In the genomic region with DNA sequence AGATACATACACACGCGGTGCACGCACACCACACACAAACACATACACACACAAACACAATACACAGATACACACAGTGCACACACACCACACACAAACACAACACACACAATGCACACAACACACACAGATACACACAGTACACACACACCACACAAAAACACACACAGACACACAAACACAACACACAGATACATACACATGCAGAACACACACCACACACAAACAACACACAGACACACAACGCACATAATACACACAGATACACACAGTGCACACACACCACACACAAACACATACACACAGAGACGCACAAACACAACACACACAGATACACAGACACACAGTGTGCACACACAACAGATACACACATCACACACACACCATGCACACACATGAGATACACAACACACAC, we compare ENCODE assay signal across 2 cellular contexts.
TF ChIP-seq lines count a peak whose summit lies in the region.

No MANE protein-coding gene starts in this region.

TF ChIP-seq in HEK293, 187 proteins besides CTCF, POLR2A, EP300 and RAD21 (continued from another document):
- TF ChIP-seq ZFHX2 (tag by site-specific recombination; conservative IDR thresholded peaks at IDR 0.05) (peak; percentile 48), ZNF2 (tag by site-specific recombination; IDR thresholded peaks at IDR 0.05) (peak; percentile 87), YY2 (tag by site-specific recombination; IDR thresholded peaks at IDR 0.05) (peak; percentile 34; the same call in 1 of the 2 replicates), ZNF18 (tag by site-specific recombination; IDR thresholded peaks at IDR 0.05) (peak; percentile 58; the same call in 1 of the 2 replicates), ZNF221 (tag by site-specific recombination; IDR thresholded peaks at IDR 0.05; ENCODE audit: borderline replicate concordance) (no peak), ZNF394 (tag by site-specific recombination; IDR thresholded peaks at IDR 0.05; ENCODE audit: borderline replicate concordance) (no peak), ZNF19 (tag by site-specific recombination; IDR thresholded peaks at IDR 0.05; ENCODE audit: low read depth) (no peak), ZBTB7A (tag by site-specific recombination; IDR thresholded peaks at IDR 0.05; ENCODE audit: low read depth) (peak; percentile 71; the same call in 1 of the 2 replicates), ZNF548 (tag by site-specific recombination; IDR thresholded peaks at IDR 0.05) (peak; percentile 51), ZNF521 (tag by site-specific recombination; IDR thresholded peaks at IDR 0.05) (no peak), ZNF248 (tag by site-specific recombination; IDR thresholded peaks at IDR 0.05) (no peak), HOXD13 (CRISPR knock-in tag; IDR thresholded peaks at IDR 0.05; ENCODE audit: borderline replicate concordance) (no peak), ZNF623 (tag by site-specific recombination; IDR thresholded peaks at IDR 0.05) (no peak), ZNF175 (tag by site-specific recombination; IDR thresholded peaks at IDR 0.05) (peak; percentile 98), ZNF707 (tag by site-specific recombination; IDR thresholded peaks at IDR 0.05) (peak; percentile 18; the same call in 1 of the 2 replicates), ZNF184 (tag by site-specific recombination; IDR thresholded peaks at IDR 0.05) (no peak), ZNF138 (tag by site-specific recombination; IDR thresholded peaks at IDR 0.05; ENCODE audit: borderline replicate concordance) (no peak), ZNF157 (tag by site-specific recombination; IDR thresholded peaks at IDR 0.05) (no peak), ZEB2 (tag by site-specific recombination; IDR thresholded peaks at IDR 0.05) (no peak), FEZF1 (tag by site-specific recombination; IDR thresholded peaks at IDR 0.05) (no peak), ZNF311 (tag by site-specific recombination; IDR thresholded peaks at IDR 0.05; ENCODE audit: borderline replicate concordance) (peak; percentile 87; the same call in 1 of the 2 replicates), ZBTB1 (tag by site-specific recombination; IDR thresholded peaks at IDR 0.05) (peak; percentile 30; the same call in 1 of the 2 replicates), ZNF133 (tag by site-specific recombination; IDR thresholded peaks at IDR 0.05) (peak; percentile 8; the same call in 1 of the 2 replicates), ZNF629 (tag by site-specific recombination; IDR thresholded peaks at IDR 0.05) (no peak), GLI4 (tag by site-specific recombination; IDR thresholded peaks at IDR 0.05) (no peak), KLF1 (tag by site-specific recombination; IDR thresholded peaks at IDR 0.05) (peak; percentile 65), ZNF10 (tag by site-specific recombination; IDR thresholded peaks at IDR 0.05) (no peak)
- TF ChIP-seq, protein P1, sequence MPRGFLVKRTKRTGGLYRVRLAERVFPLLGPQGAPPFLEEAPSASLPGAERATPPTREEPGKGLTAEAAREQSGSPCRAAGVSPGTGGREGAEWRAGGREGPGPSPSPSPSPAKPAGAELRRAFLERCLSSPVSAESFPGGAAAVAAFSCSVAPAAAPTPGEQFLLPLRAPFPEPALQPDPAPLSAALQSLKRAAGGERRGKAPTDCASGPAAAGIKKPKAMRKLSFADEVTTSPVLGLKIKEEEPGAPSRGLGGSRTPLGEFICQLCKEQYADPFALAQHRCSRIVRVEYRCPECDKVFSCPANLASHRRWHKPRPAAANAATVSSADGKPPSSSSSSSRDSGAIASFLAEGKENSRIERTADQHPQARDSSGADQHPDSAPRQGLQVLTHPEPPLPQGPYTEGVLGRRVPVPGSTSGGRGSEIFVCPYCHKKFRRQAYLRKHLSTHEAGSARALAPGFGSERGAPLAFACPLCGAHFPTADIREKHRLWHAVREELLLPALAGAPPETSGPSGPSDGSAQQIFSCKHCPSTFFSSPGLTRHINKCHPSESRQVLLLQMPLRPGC (tag by site-specific recombination; IDR thresholded peaks at IDR 0.05): peak; percentile 62; the same call in 1 of the 2 replicates
- TF ChIP-seq, protein P2, sequence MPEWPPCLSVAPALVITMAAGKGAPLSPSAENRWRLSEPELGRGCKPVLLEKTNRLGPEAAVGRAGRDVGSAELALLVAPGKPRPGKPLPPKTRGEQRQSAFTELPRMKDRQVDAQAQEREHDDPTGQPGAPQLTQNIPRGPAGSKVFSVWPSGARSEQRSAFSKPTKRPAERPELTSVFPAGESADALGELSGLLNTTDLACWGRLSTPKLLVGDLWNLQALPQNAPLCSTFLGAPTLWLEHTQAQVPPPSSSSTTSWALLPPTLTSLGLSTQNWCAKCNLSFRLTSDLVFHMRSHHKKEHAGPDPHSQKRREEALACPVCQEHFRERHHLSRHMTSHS (tag by site-specific recombination; IDR thresholded peaks at IDR 0.05): no peak
- TF ChIP-seq, protein P3, sequence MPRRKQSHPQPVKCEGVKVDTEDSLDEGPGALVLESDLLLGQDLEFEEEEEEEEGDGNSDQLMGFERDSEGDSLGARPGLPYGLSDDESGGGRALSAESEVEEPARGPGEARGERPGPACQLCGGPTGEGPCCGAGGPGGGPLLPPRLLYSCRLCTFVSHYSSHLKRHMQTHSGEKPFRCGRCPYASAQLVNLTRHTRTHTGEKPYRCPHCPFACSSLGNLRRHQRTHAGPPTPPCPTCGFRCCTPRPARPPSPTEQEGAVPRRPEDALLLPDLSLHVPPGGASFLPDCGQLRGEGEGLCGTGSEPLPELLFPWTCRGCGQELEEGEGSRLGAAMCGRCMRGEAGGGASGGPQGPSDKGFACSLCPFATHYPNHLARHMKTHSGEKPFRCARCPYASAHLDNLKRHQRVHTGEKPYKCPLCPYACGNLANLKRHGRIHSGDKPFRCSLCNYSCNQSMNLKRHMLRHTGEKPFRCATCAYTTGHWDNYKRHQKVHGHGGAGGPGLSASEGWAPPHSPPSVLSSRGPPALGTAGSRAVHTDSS (tag by site-specific recombination; IDR thresholded peaks at IDR 0.05): no peak

TF ChIP-seq in K562, 482 proteins besides CTCF, POLR2A, EP300 and RAD21 (continued from another document):
- TF ChIP-seq E2F8 (IDR thresholded peaks at IDR 0.05; ENCODE audit: low read depth, partially characterized antibody) (no peak), THRAP3 (IDR thresholded peaks at IDR 0.05; ENCODE audit: borderline replicate concordance) (peak; percentile 76; the same call in 1 of the 2 replicates), MTA2 (IDR thresholded peaks at IDR 0.05; ENCODE audit: low read depth) (no peak), ARHGAP35 (IDR thresholded peaks at IDR 0.05; ENCODE audit: partially characterized antibody) (peak; percentile 54)
TF ChIP-seq in K562: peak in this region for 20.
